ENCODE assay signal across 16 cellular contexts in genomic region chr20:40979247-40979646, GRCh38. TPM values are rescaled to one million over a fixed set of nuclear protein-coding genes. Genes with fewer than 3 reads are reported as not detected.
DNase-seq lines count a peak whose midpoint lies in the region; TF ChIP-seq lines count a peak whose summit lies in the region.
"Had no signal": no experiment of that assay in that cellular context is flagged by ENCODE, and none has a peak within 500 bp of the region (broad histone marks: within the 10 kb centered on the region; RNA-seq: fewer than 3 reads in every experiment).

No MANE protein-coding gene starts in this region.

- no peak for TF ChIP-seq CTCF in Peyer's patch (IDR thresholded peaks at IDR 0.05)
- TF ChIP-seq CTCF in osteocyte (IDR thresholded peaks at IDR 0.05), result no peak
- TF ChIP-seq CTCF in hepatocyte (IDR thresholded peaks at IDR 0.05; ENCODE audit: poor library complexity), result no peak

- H3K36me3 Mint-ChIP-seq in osteocyte (ENCODE audit: unreplicated experiment), result peaks cover 8% of the 10 kb centered on the region
- H3K36me3 Mint-ChIP-seq: CD4-positive, CD25-positive, alpha-beta regulatory T cell had no signal

- H3K4me1 Mint-ChIP-seq in osteocyte (ENCODE audit: unreplicated experiment), result peaks cover 2% of the 10 kb centered on the region
- H3K4me1 Mint-ChIP-seq: CD4-positive, CD25-positive, alpha-beta regulatory T cell had no signal

- H3K27ac ChIP-seq in Peyer's patch (no peak overlapping the region), epithelial cell of prostate (peak overlapping the region; percentile 27), hepatocyte (no peak overlapping the region)
- H3K27ac ChIP-seq: HL-60 had no signal

- H3K9me2 ChIP-seq in hepatocyte (replicated peaks; ENCODE audit: insufficient read depth), result no peaks in the 10 kb centered on the region

- no peak overlapping the region for H3K4me3 Mint-ChIP-seq in osteocyte (ENCODE audit: unreplicated experiment)

- peaks cover 26% of the 10 kb centered on the region for H3K9me3 Mint-ChIP-seq in osteocyte (ENCODE audit: unreplicated experiment)

- no peak for TF ChIP-seq POLR2A in Peyer's patch (IDR thresholded peaks at IDR 0.05)
- no peak for TF ChIP-seq POLR2A in erythroblast (IDR thresholded peaks at IDR 0.05; ENCODE audit: low read length)

- H3K36me3 ChIP-seq in Peyer's patch, result no peaks in the 10 kb centered on the region
- H3K36me3 ChIP-seq in hepatocyte (replicated peaks; ENCODE audit: insufficient read depth, low read depth), result no peaks in the 10 kb centered on the region
- no peaks in the 10 kb centered on the region for H3K36me3 ChIP-seq in MG63
- H3K36me3 ChIP-seq: HAP-1 had no signal

- DNase-seq in activated CD8-positive, alpha-beta memory T cell treated with anti-CD3 and anti-CD28 coated beads, Interleukin-2, amount 50 U/mL, for 48 hours, result peak; percentile 30
- DNase-seq in activated CD8-positive, alpha-beta memory T cell treated with anti-CD3 and anti-CD28 coated beads, Interleukin-2, amount 50 U/mL, for 4 hours, result no peak
- peak in 2 of 3 donors; percentile 3 to 14 for DNase-seq in Peyer's patch
- no peak for DNase-seq in epithelial cell of prostate (ENCODE audit: low read depth, low spot score)
- peak; percentile 48 for DNase-seq in osteocyte (ENCODE audit: extremely low spot score, unreplicated experiment)
- DNase-seq in erythroblast (lab: John Stamatoyannopoulos, UW), result no peak
- DNase-seq in hepatocyte (ENCODE audit: low spot score), result no peak
- no peak for DNase-seq in MG63
- DNase-seq: ACHN; CD4-positive, CD25-positive, alpha-beta regulatory T cell; DMS53; GF-D8; GOT3 had no signal

- H3K4me1 ChIP-seq in Peyer's patch (no peaks in the 10 kb centered on the region), hepatocyte (ENCODE audit: insufficient read depth) (no peaks in the 10 kb centered on the region)
- H3K4me1 ChIP-seq: HAP-1 had no signal

- H3K27ac Mint-ChIP-seq in osteocyte (ENCODE audit: unreplicated experiment), result no peak overlapping the region
- H3K27ac Mint-ChIP-seq: CD4-positive, CD25-positive, alpha-beta regulatory T cell had no signal

- H3K27me3 Mint-ChIP-seq in osteocyte (ENCODE audit: unreplicated experiment), result peaks cover 35% of the 10 kb centered on the region

- H3K27me3 ChIP-seq in Peyer's patch (no peaks in the 10 kb centered on the region), hepatocyte (no peaks in the 10 kb centered on the region), MG63 (no peaks in the 10 kb centered on the region)
- H3K27me3 ChIP-seq: BLaER1 treated with 17β-estradiol and CSF1 and Interleukin-3, amounts not matched to agents 10 nM and 100 nM had no signal

- H4K20me1 ChIP-seq in hepatocyte (ENCODE audit: insufficient read depth, poor library complexity, severe bottlenecking), result no peaks in the 10 kb centered on the region
- H4K20me1 ChIP-seq: BLaER1 treated with 17β-estradiol and CSF1 and Interleukin-3, amounts not matched to agents 10 nM and 100 nM had no signal

- no peak overlapping the region for H2AFZ ChIP-seq in hepatocyte

- no peaks in the 10 kb centered on the region for H3K79me2 ChIP-seq in hepatocyte

- H3K4me3 ChIP-seq in Peyer's patch, result no peak overlapping the region
- no peak overlapping the region for H3K4me3 ChIP-seq in hepatocyte
- H3K4me3 ChIP-seq in MG63, result no peak overlapping the region
- H3K4me3 ChIP-seq: BLaER1 treated with 17β-estradiol and CSF1 and Interleukin-3, amounts not matched to agents 10 nM and 100 nM; HAP-1 had no signal

- WGBS in hepatocyte (ENCODE audit: low lambda C conversion rate, missing lambda C conversion rate), result 88% methylated on average over 2 of the region's 2 CpGs

- H3K9me3 ChIP-seq in Peyer's patch (peaks cover 0 to 4% (median 0%) of the 10 kb centered on the region in 4 donors), hepatocyte (ENCODE audit: low read depth) (no peaks in the 10 kb centered on the region), MG63 (peaks cover 36% of the 10 kb centered on the region)
- H3K9me3 ChIP-seq: HAP-1 had no signal

- no peak overlapping the region for H3K4me2 ChIP-seq in hepatocyte

RNA-seq across cellular contexts. Expression of gene TOP1, which starts 49.4 kb away (rescaled TPM):
- total RNA-seq in Peyer's patch (10 to 100 TPM; 34.4 to 72.6 (median 39.8) TPM), osteocyte (50.2 and 51.1 TPM in 2 replicates), hepatocyte (38.2 and 39.9 TPM in 2 replicates)
- polyA plus RNA-seq in hepatocyte, result 28.3 and 33.3 TPM in 2 replicates
- 21.3 and 28.5 TPM in 2 replicates for total RNA-seq in MG63 (2014; rRNA removed; shearing (Covaris generic); ENCODE audit: low replicate concordance)

Comparison
In these comparisons a context has a peak if more than half of its experiments do, and no peak if none do; other contexts are left out.
1. DNase-seq: peak in activated CD8-positive, alpha-beta memory T cell treated with anti-CD3 and anti-CD28 coated beads, Interleukin-2, amount 50 U/mL, for 48 hours (single experiment), Peyer's patch (2 of 3) and osteocyte (single experiment); none in activated CD8-positive, alpha-beta memory T cell treated with anti-CD3 and anti-CD28 coated beads, Interleukin-2, amount 50 U/mL, for 4 hours (single experiment), epithelial cell of prostate (single experiment), erythroblast (0 of 2), hepatocyte (single experiment) and MG63 (single experiment).